Comparison of ENCODE assay signal across 8 cellular contexts in the genomic region with DNA sequence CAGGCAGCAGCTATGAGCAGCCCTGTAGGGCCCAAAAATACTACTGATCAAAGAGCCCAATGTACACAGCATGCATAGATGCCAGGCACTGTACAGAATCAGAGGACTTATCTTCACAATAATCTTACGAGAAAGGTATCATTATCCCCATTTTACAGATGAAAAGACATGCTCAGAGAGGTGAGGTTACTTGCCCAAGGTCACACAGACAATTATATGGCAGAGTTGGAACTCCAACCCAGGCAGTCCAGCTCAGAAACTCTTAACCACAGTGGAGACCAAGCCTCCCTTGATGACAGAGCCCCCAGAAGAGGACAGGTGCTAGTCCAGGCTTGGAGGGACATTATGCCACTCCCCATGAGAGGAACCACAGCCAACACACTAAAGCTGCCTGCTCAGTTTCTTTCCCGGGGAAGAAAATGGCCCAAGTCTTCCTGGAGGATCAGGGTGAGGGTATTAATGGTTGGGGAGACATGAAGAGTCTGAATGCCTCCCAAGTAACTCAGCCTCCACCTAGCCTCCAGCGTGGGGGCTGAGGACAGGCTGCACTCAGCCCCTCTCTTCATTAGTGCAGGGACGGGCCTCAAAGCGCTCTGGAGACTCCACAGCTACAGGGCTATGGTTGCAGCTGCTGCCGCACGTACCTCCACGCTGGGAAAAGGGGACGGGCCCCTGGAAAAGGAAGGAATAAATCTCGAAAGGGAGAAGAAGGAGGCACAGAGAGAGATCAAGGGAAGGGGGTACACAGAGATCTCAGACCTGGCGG. TPM values are rescaled to one million over a fixed set of nuclear protein-coding genes. Genes with fewer than 3 reads are reported as not detected.
DNase-seq lines count a peak whose midpoint lies in the region; ATAC-seq and TF ChIP-seq lines count a peak whose summit lies in the region.

No MANE protein-coding gene starts in this region.

- H3K27ac Mint-ChIP-seq in neural progenitor cell: peak overlapping the region; percentile 87

- peak overlapping the region; percentile 83 for H3K4me2 ChIP-seq in neural progenitor cell

- CTCF ChIA-PET in Panc1 (lab: Charles Lee): no interaction called here

- DNase-seq in NCI-H1694 (lab: John Stamatoyannopoulos, UW): peak; percentile 12
- no peak for DNase-seq in NCI-H1694 treated with DMSO at 0.1 percent for 48 hours (lab: John Stamatoyannopoulos, UW)
- DNase-seq in Panc1 (ENCODE audit: low read depth, low spot score): no peak
- DNase-seq in neural progenitor cell (ENCODE audit: low spot score): peak; percentile 40
- no peak for DNase-seq in cerebellum (ENCODE audit: low spot score)
- no peak for DNase-seq in erythroblast (lab: John Stamatoyannopoulos, UW)

- POLR2A ChIA-PET in Panc1 (lab: Charles Lee): interaction anchor here (0.7 kb wide), 1 partner anchor 20 kb away, joined by 3 read pairs; a partner anchor contains a TSS

- H3F3A ChIP-seq in neural progenitor cell (ENCODE audit: low read depth): peaks cover 25% of the 10 kb centered on the region

- no peaks in the 10 kb centered on the region for H3K9me3 Mint-ChIP-seq in neural progenitor cell

- peak; percentile 20 for ATAC-seq in Panc1
- ATAC-seq in GM21367 (IDR thresholded peaks at IDR 0.05; ENCODE audit: unreplicated experiment): no peak

- H3K9me3 ChIP-seq in Panc1 (ENCODE audit: control insufficient read depth, insufficient read depth, low read depth, low read length) (no peaks in the 10 kb centered on the region), esophagus (ENCODE audit: control insufficient read depth in 2 of 2, insufficient read depth in 1 of 2, low read depth in 1 of 2, low read length in 1 of 2) (no peaks in the 10 kb centered on the region), neural progenitor cell (ENCODE audit: low read depth) (no peaks in the 10 kb centered on the region)

- intact Hi-C loops in Panc1 (cut with micrococcal nuclease; ENCODE audit: unreplicated experiment): no loop called here

- peaks cover 43% of the 10 kb centered on the region for H4K20me1 ChIP-seq in neural progenitor cell (ENCODE audit: low read depth)

- peaks cover 10% of the 10 kb centered on the region for H3K79me2 ChIP-seq in neural progenitor cell (ENCODE audit: low read depth)

- peak overlapping the region; percentile 81 for H3K9ac ChIP-seq in neural progenitor cell

- peak overlapping the region; percentile 42; the same call in 1 of the 2 replicates for H3K27ac ChIP-seq in Panc1 (ENCODE audit: low read length)
- no peak overlapping the region for H3K27ac ChIP-seq in esophagus (ENCODE audit: low read depth in 2 of 2, low read length in 1 of 2)
- H3K27ac ChIP-seq in neural progenitor cell: no peak overlapping the region

- H3K4me3 ChIP-seq in Panc1 (ENCODE audit: low read depth in 2 of 2, low read length in 2 of 2) (peak overlapping the region; percentile 72 to 77), esophagus (ENCODE audit: low read depth in 1 of 2, low read length in 2 of 2) (peak overlapping the region; percentile 64 to 74), neural progenitor cell (peak overlapping the region; percentile 90)

- H3K27me3 ChIP-seq in Panc1 (ENCODE audit: control insufficient read depth, insufficient read depth, low read length) (no peaks in the 10 kb centered on the region), esophagus (ENCODE audit: control insufficient read depth in 1 of 2, insufficient read depth in 2 of 2, low read length in 2 of 2) (no peaks in the 10 kb centered on the region), neural progenitor cell (no peaks in the 10 kb centered on the region)

- H3K4me3 Mint-ChIP-seq in neural progenitor cell: peak overlapping the region; percentile 97

- no peak for TF ChIP-seq CTCF in Panc1 (IDR thresholded peaks at IDR 0.05)
- TF ChIP-seq CTCF in neural progenitor cell (IDR thresholded peaks at IDR 0.05): no peak

- peaks cover 3% of the 10 kb centered on the region for H3K27me3 Mint-ChIP-seq in neural progenitor cell (ENCODE audit: insufficient read depth, low read depth)

- 13 to 15% methylated on average over 11 of the region's 11 CpGs for WGBS in esophagus, 2 donors

- peaks cover 9% of the 10 kb centered on the region; the same call in 1 of the 2 replicates for H3K4me1 ChIP-seq in Panc1 (ENCODE audit: control insufficient read depth, insufficient read depth, low read length)
- peaks cover 2 to 4% of the 10 kb centered on the region in 2 donors for H3K4me1 ChIP-seq in esophagus (ENCODE audit: control insufficient read depth in 2 of 2, insufficient read depth in 2 of 2, low read length in 1 of 2)
- H3K4me1 ChIP-seq in neural progenitor cell: peaks cover 40% of the 10 kb centered on the region

- H3K36me3 ChIP-seq in Panc1 (ENCODE audit: control insufficient read depth, insufficient read depth, low read length) (no peaks in the 10 kb centered on the region), esophagus (ENCODE audit: control insufficient read depth in 2 of 2, insufficient read depth in 2 of 2, low read length in 1 of 2) (peaks cover 13 to 31% of the 10 kb centered on the region in 2 donors), neural progenitor cell (no peaks in the 10 kb centered on the region)

- no peak for TF ChIP-seq POLR2A in erythroblast (IDR thresholded peaks at IDR 0.05; ENCODE audit: low read length)

- peaks cover 22% of the 10 kb centered on the region for H3K36me3 Mint-ChIP-seq in neural progenitor cell

- peaks cover 41% of the 10 kb centered on the region for H3K4me1 Mint-ChIP-seq in neural progenitor cell

- in situ Hi-C loops in Panc1 (cut with HindIII; ENCODE audit: low pct_unique_long_range_greater_than_20kb, low sequenced_read_pairs): no loop called here

- BruUV-seq in Panc1 (replicated peaks; lab: Mats Ljungman, UMichigan): no TSS peak

- no peak overlapping the region for H2AFZ ChIP-seq in neural progenitor cell (replicated peaks)

RNA-seq across cellular contexts. Expression of a gene that starts 0.8 kb away (rescaled TPM):
- total RNA-seq in Panc1 (2021; ENCODE audit: unreplicated experiment) (44.7 TPM), neural progenitor cell (ENCODE audit: low replicate concordance) (61.4 and 103 TPM in 2 replicates), cerebellum (33.8 TPM)
- 47.6 TPM for polyA plus RNA-seq in Panc1 (2012; ENCODE audit: insufficient read length)
- 10 to 100 TPM; 15.3 to 20.1 TPM for polyA plus RNA-seq in esophagus

RNA-seq across cellular contexts. Expression of a gene that starts 19.7 kb away (rescaled TPM):
- 78.8 TPM for total RNA-seq in Panc1 (2021; ENCODE audit: unreplicated experiment)
- 87.3 TPM for polyA plus RNA-seq in Panc1 (2012; ENCODE audit: insufficient read length)
- polyA plus RNA-seq in esophagus: 10 to 100 TPM in 1 of 2 donors, 1 to 10 TPM in 1; 9.8 to 30.7 TPM
- 15.2 and 39.5 TPM in 2 replicates for total RNA-seq in neural progenitor cell (ENCODE audit: low replicate concordance)
- 24.8 TPM for total RNA-seq in cerebellum

RNA-seq across cellular contexts. Expression of a gene that starts 25.1 kb away (rescaled TPM):
- total RNA-seq in Panc1 (2021; ENCODE audit: unreplicated experiment) (13.4 TPM), neural progenitor cell (ENCODE audit: low replicate concordance) (38.6 and 66.6 TPM in 2 replicates), cerebellum (87.4 TPM)
- 70.0 TPM for polyA plus RNA-seq in Panc1 (2012; ENCODE audit: insufficient read length)
- 10 to 100 TPM; 21.3 to 24.0 TPM for polyA plus RNA-seq in esophagus

RNA-seq across cellular contexts. Expression of a gene that starts 45.5 kb away (rescaled TPM):
- total RNA-seq in Panc1 (2021; ENCODE audit: unreplicated experiment) (not detected), neural progenitor cell (ENCODE audit: low replicate concordance) (not detected in 2 replicates), cerebellum (not detected)
- not detected for polyA plus RNA-seq in Panc1 (2012; ENCODE audit: insufficient read length)
- polyA plus RNA-seq in esophagus: 10 to 100 TPM in 1 of 2 donors, 1 to 10 TPM in 1; 8.8 to 10.6 TPM

RNA-seq across cellular contexts. Expression of a gene that starts 47.2 kb away (rescaled TPM):
- total RNA-seq in Panc1 (2021; ENCODE audit: unreplicated experiment) (152 TPM), neural progenitor cell (ENCODE audit: low replicate concordance) (141 TPM in 2 replicates), cerebellum (21.9 TPM)
- 61.1 TPM for polyA plus RNA-seq in Panc1 (2012; ENCODE audit: insufficient read length)
- 10 to 100 TPM; 11.6 to 19.7 TPM for polyA plus RNA-seq in esophagus

Comparison
In these comparisons a context has a peak if more than half of its experiments do, and no peak if none do; other contexts are left out.
1. DNase-seq: peak in NCI-H1694 (single experiment) and neural progenitor cell (single experiment); none in NCI-H1694 treated with DMSO at 0.1 percent for 48 hours (single experiment), Panc1 (single experiment), cerebellum (single experiment) and erythroblast (0 of 2).
2. Peak in every context shown above with its lines, with median percentiles within 50 percentile points of each other: H3K4me3 ChIP-seq.